In the genomic region with DNA sequence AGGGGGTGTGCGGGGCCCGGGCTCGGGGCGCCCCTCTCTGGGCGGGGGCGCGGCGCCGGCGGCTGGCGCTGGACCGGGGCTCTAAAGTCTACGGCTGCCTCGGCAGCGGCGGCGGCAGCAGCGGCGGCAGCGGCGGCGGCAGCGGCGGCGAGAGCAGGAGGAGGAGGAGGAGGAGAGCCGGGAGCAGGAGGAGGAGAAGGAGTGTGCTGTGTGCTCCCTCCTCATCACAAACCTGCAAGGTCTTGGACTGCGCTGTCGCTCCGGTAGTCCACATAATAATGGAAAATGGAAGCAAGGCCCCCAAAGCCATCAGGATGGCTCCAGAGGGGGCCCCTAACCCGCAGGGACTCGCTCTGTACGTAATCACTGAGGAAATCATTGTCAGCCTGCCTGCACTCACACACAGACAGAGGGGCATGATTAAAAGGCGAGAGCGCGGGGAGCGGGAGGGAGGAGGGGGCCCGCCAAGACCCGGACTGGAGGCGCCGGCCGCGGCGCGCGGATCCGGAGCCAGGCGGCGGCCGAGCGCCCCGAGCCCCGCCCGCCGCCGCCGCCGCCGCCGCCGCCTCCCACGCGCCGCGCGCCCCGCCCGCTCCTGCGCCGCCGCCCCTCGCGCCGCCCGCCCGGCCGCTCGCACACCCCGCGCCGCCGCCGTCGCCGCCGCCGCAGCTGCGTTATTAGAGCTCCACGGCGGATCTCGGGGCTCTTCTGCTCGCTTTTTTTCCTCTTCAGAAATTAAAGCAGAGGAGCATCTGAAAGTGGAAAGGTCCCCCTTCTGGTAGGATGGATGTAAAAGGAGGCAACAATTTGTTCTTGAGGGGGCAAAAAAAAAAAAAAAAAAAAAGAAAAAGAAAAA, we compare ENCODE assay signal across 8 cellular contexts. TPM values are rescaled to one million over a fixed set of nuclear protein-coding genes. Genes with fewer than 3 reads are reported as not detected.
DNase-seq lines count a peak whose midpoint lies in the region; ATAC-seq and TF ChIP-seq lines count a peak whose summit lies in the region.

A gene (minus strand): TSS at position 394 of the 856 bp plus-strand sequence. CDS start 1,220 bp downstream, outside the sequence.

- peak within 1 kb of the TSS in 3 of 4 donors; percentile 45 to 62 (median 52) for H3K27ac ChIP-seq in body of pancreas

- no peaks in the 10 kb centered on the region for H3K36me3 Mint-ChIP-seq in progenitor cell of endocrine pancreas (ENCODE audit: insufficient read depth)

- no peaks in the 10 kb centered on the region for H3K9me3 Mint-ChIP-seq in progenitor cell of endocrine pancreas (ENCODE audit: low read depth)

- ATAC-seq in HG02678 (IDR thresholded peaks at IDR 0.05; ENCODE audit: unreplicated experiment) (peak; percentile 70), body of pancreas (peak; percentile 87), GM18870 (IDR thresholded peaks at IDR 0.05; ENCODE audit: unreplicated experiment) (no peak)

- H3K9me3 ChIP-seq in body of pancreas = no peaks in the 10 kb centered on the region

- peak within 1 kb of the TSS; percentile 96 for H3K4me3 Mint-ChIP-seq in progenitor cell of endocrine pancreas (ENCODE audit: low read depth)

- H3K27me3 ChIP-seq in body of pancreas = peaks cover 0 to 21% of the 10 kb centered on the region in 2 donors

- peaks cover 23% of the 10 kb centered on the region for H3K4me1 ChIP-seq in body of pancreas

- H3K36me3 ChIP-seq in body of pancreas (replicated peaks in 1 of 2; ENCODE audit: insufficient read depth in 1 of 2, low read depth in 2 of 2) = no peaks in the 10 kb centered on the region

- H3K27me3 Mint-ChIP-seq in progenitor cell of endocrine pancreas = peaks cover 62% of the 10 kb centered on the region

- TF ChIP-seq CTCF in GM10266 (IDR thresholded peaks at IDR 0.05; ENCODE audit: control insufficient read depth, insufficient read depth, low read depth, missing control alignments) = no peak
- TF ChIP-seq CTCF in body of pancreas (IDR thresholded peaks at IDR 0.05) = peak in 1 of 7 experiments; percentile 11
- TF ChIP-seq CTCF in progenitor cell of endocrine pancreas (IDR thresholded peaks at IDR 0.05; ENCODE audit: unreplicated experiment) = peak; percentile 33

- peak; percentile 86 for DNase-seq in GM10266 (ENCODE audit: extremely low spot score)
- DNase-seq in NCI-H1417 (lab: John Stamatoyannopoulos, UW) = peak; percentile 85 to 97 (median 93)
- DNase-seq in SW480 (ENCODE audit: low spot score) = peak; percentile 70
- peak; percentile 55 to 76 (median 68) for DNase-seq in body of pancreas
- DNase-seq in hepatic stellate cell (ENCODE audit: low spot score) = peak; percentile 75
- peak; percentile 69 for DNase-seq in progenitor cell of endocrine pancreas (ENCODE audit: low spot score, unreplicated experiment)

- 1% methylated on average over 39 to 60 of the region's 91 CpGs for WGBS in body of pancreas, 2 donors

- intact Hi-C loops in body of pancreas (cut with DNase I) = loop anchor here (10.0 kb wide), 1 partner anchor 947 kb away; no protein-coding TSS in a partner anchor

- peak in 2 of 3 donors; percentile 28 to 34 for TF ChIP-seq POLR2A in body of pancreas (IDR thresholded peaks at IDR 0.05)

- peaks cover 12% of the 10 kb centered on the region for H3K4me1 Mint-ChIP-seq in progenitor cell of endocrine pancreas (ENCODE audit: low read depth)

- peak within 1 kb of the TSS in 1 of 2 donors; percentile 50 for H3K4me3 ChIP-seq in body of pancreas

- H3K27ac Mint-ChIP-seq in progenitor cell of endocrine pancreas = peak within 1 kb of the TSS; percentile 94

RNA-seq across cellular contexts. Expression of the gene that starts here (rescaled TPM):
- total RNA-seq in body of pancreas (10 to 100 TPM in 1 of 2 donors, 1 to 10 TPM in 1; 3.3 to 17.4 TPM), progenitor cell of endocrine pancreas (39.1 and 41.4 TPM in 2 replicates)
